In the genomic region with DNA sequence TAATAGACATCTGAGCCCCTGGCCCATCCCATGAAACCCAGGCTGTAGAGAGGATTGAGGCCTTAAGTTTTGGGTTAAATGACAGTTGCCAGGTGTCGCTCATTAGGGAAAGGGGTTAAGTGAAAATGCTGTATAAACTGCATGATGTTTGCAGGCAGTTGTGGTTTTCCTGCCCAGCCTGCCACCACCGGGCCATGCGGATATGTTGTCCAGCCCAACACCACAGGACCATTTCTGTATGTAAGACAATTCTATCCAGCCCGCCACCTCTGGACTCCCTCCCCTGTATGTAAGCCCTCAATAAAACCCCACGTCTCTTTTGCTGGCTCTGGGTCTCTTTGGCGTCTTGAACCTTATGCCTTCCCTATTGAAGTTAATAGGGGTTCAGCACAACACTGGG, we compare ENCODE assay signal across 38 cellular contexts.
"Had no signal": no experiment of that assay in that cellular context is flagged by ENCODE, and none has a peak within 500 bp of the region (broad histone marks: within the 10 kb centered on the region; RNA-seq: fewer than 3 reads in every experiment).

No MANE protein-coding gene starts in this region.

- H3K4me3 ChIP-seq: ascending aorta, cardiac muscle cell, colonic mucosa, MG63, PC-9 had no signal

- H3K27ac Mint-ChIP-seq: T-cell had no signal

- H3K4me2 ChIP-seq: PC-9 had no signal

- H2AFZ ChIP-seq: PC-9 had no signal

- H3K27me3 Mint-ChIP-seq: activated naive CD4-positive, alpha-beta T cell treated with anti-CD3 and anti-CD28 coated beads, Interleukin-2, amount 50 U/mL, for 24 hours; activated naive CD8-positive, alpha-beta T cell treated with anti-CD3 and anti-CD28 coated beads, Interleukin-2, amount 10 ng/mL, durations not matched to agents 7 days and 5 days; central memory CD8-positive, alpha-beta T cell; T-cell had no signal

- H3K4me1 ChIP-seq: ascending aorta, colonic mucosa had no signal

- H3K9me3 Mint-ChIP-seq: activated naive CD4-positive, alpha-beta T cell treated with anti-CD3 and anti-CD28 coated beads, Interleukin-2, amount 50 U/mL, for 24 hours; activated naive CD8-positive, alpha-beta T cell treated with anti-CD3 and anti-CD28 coated beads, Interleukin-2, amount 10 ng/mL, durations not matched to agents 7 days and 5 days; activated T-cell treated with anti-CD3 and anti-CD28 coated beads, Interleukin-2, amount 50 U/mL, for 4 hours; central memory CD8-positive, alpha-beta T cell; T-cell had no signal

- DNase-seq: activated CD4-positive, alpha-beta T cell treated with anti-CD3 and anti-CD28 coated beads for 1 hour; activated CD4-positive, alpha-beta T cell treated with anti-CD3 and anti-CD28 coated beads for 48 hours; activated CD4-positive, alpha-beta T cell treated with anti-CD3 and anti-CD28 coated beads, Interleukin-2, amount 50 U/mL, for 48 hours; activated CD4-positive, CD25-positive, alpha-beta regulatory T cell; activated effector memory CD4-positive, alpha-beta T cell treated with anti-CD3 and anti-CD28 coated beads, Interleukin-2, amount 50 U/mL, for 16 hours; activated naive CD4-positive, alpha-beta T cell; activated naive CD8-positive, alpha-beta T cell treated with anti-CD3 and anti-CD28 coated beads, Interleukin-2, amount 10 ng/mL, durations not matched to agents 7 days and 5 days; activated T-cell treated with anti-CD3 and anti-CD28 coated beads for 4 hours; activated T-cell treated with anti-CD3 and anti-CD28 coated beads, Interleukin-2, amount 50 U/mL, for 4 hours; amygdala; colonic mucosa; Karpas-422; MG63; MV-4-11; NCI-H1092; NCI-H1417; NCI-H146; NCI-H187 treated with DMSO at 0.1 percent for 48 hours; NCI-H2081; NCI-H226; NCI-H446 treated with DMSO at 0.1 percent for 48 hours; NCI-H524; NCI-H69; NCI-H82; NK-92 treated with Interleukin-12 subunit alpha and Interleukin-12 subunit beta, amount 100 ng/mL, for 24 hours; PC-9; SIG-M5; T-cell; T-helper 9 cell; WERI-Rb-1 had no signal

- ATAC-seq: activated CD8-positive, alpha-beta T cell treated with anti-CD3 and anti-CD28 coated beads, Interleukin-2, amount 10 ng/mL, durations not matched to agents 7 days and 5 days; activated T-cell treated with anti-CD3 and anti-CD28 coated beads, Interleukin-2, amount 50 U/mL, for 4 hours; Right ventricle myocardium inferior; SK-N-SH treated with all-trans-retinoic acid at 6 μM for 48 hours; T-cell had no signal

- H3K9me3 ChIP-seq: ascending aorta, colonic mucosa, MG63 had no signal

- H3K36me3 ChIP-seq: cardiac muscle cell, colonic mucosa had no signal

- H3K27me3 ChIP-seq: ascending aorta, cardiac muscle cell, colonic mucosa, MG63 had no signal

- H3K4me3 Mint-ChIP-seq: activated CD8-positive, alpha-beta T cell treated with anti-CD3 and anti-CD28 coated beads, Interleukin-2, amount 10 ng/mL, durations not matched to agents 7 days and 5 days; activated naive CD4-positive, alpha-beta T cell treated with anti-CD3 and anti-CD28 coated beads, Interleukin-2, amount 50 U/mL, for 24 hours; activated T-cell treated with anti-CD3 and anti-CD28 coated beads, Interleukin-2, amount 50 U/mL, for 4 hours; central memory CD8-positive, alpha-beta T cell; T-cell had no signal

- H3K27ac ChIP-seq: ascending aorta, cardiac muscle cell, colonic mucosa, PC-9, RWPE1, WERI-Rb-1 had no signal
